Comparison of ENCODE assay signal across 10 cellular contexts in the genomic region with DNA sequence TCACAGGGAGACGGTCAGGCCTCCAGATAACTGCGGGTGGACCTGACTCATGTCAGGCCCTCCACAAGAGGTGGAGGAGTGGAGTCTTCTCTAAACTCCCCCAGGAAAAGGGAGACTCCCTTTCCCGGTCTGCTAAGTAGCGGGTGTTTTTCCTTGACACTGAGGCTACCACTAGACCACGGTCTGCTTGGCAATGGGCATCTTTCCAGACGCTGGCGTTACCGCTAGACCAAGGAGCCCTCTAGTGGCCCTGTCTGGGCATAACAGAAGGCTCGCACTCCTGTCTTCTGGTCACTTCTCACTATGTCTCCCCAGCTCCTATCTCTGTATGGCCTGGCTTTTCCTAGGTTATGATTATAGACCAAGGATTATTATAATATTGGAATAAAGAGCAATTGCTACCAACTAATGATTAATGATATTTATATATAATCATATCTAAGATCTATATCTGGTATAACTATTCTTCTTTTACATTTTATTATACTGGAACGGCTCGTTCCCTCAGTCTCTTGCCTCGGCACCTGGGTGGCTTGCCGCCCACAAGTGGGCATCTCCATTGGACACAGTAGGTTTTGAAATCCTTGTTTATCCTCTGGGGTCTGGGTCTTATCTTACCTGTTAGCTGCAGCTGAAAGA. TPM values are rescaled to one million over a fixed set of nuclear protein-coding genes. Genes with fewer than 3 reads are reported as not detected.
DNase-seq lines count a peak whose midpoint lies in the region; ATAC-seq, FAIRE-seq and TF ChIP-seq lines count a peak whose summit lies in the region.
"Not testable (repeated sequence)": the region's sequence is repeated elsewhere in the genome, so short reads cannot be mapped to it uniquely, and the experiment has no call there.
"Had no signal": no experiment of that assay in that cellular context is flagged by ENCODE, and none has a peak within 500 bp of the region (broad histone marks: within the 10 kb centered on the region; RNA-seq: fewer than 3 reads in every experiment).

No MANE protein-coding gene starts in this region.

- DNase-seq in DMS 273 (lab: John Stamatoyannopoulos, UW; ENCODE audit: unreplicated experiment) (peak; percentile 65), HT1080 (ENCODE audit: low read depth) (peak; percentile 57), NCI-H526 (lab: John Stamatoyannopoulos, UW) (peak; percentile 42 to 59), WTC11 (ENCODE audit: low spot score) (peak; percentile 71), cardiac muscle cell (ENCODE audit: low read depth in 1 of 2, low spot score in 1 of 2) (peak in 1 of 2 donors; percentile 76), occipital lobe (lab: John Stamatoyannopoulos, UW) (peak; percentile 1), stromal cell of bone marrow (ENCODE audit: low read depth) (peak; percentile 28)
- DNase-seq in GM12878 (ENCODE audit: low read depth, low spot score) = not testable (repeated sequence)

- in situ Hi-C loops in GM12878 (cut with MboI) = not testable (repeated sequence)

- not testable (repeated sequence) for H4K20me1 ChIP-seq in GM12878 (ENCODE audit: control insufficient read depth, insufficient read depth)

- H3K27me3 Mint-ChIP-seq in WTC11 (ENCODE audit: low read depth) = not testable (repeated sequence)

- CTCF ChIA-PET in WTC11 (lab: Charles Lee) = not testable (repeated sequence)
- CTCF ChIA-PET in GM12878 (lab: Yijun Ruan, JAX) = interaction anchor here (0.7 kb wide), 1 partner anchor 386 kb away, joined by 3 read pairs; no protein-coding TSS in a partner anchor

- H3K4me2 ChIP-seq in GM12878 (ENCODE audit: control insufficient read depth, insufficient read depth) = not testable (repeated sequence)

- not testable (repeated sequence) for BruUV-seq in GM12878 (replicated peaks; lab: Mats Ljungman, UMichigan)

- RAD21 ChIA-PET in GM12878 (lab: Charles Lee; ENCODE audit: unreplicated experiment) = not testable (repeated sequence)

- SMC1A ChIA-PET in GM12878 (lab: Charles Lee; ENCODE audit: uncharacterized antibody, unreplicated experiment) = not testable (repeated sequence)

- H3K9me3 Mint-ChIP-seq in WTC11 = peaks cover 22% of the 10 kb centered on the region

- not testable (repeated sequence) for FAIRE-seq in GM12878 (lab: Jason Lieb, UNC)

- H3K9ac ChIP-seq in GM12878 (ENCODE audit: control insufficient read depth, insufficient read depth, low read length) = not testable (repeated sequence)

- ATAC-seq in WTC11, GM12878: not testable (repeated sequence)

- POLR2A ChIA-PET in WTC11 (lab: Charles Lee); GM12878 (lab: Charles Lee): not testable (repeated sequence)

- not testable (repeated sequence) for H3K27ac ChIP-seq in GM12878 (ENCODE audit: control insufficient read depth, insufficient read depth); cardiac muscle cell

- intact Hi-C loops in GM12878 (cut with micrococcal nuclease; ENCODE audit: unreplicated experiment) = loop anchor here (10.0 kb wide), 1 partner anchor 153 kb away; the partner anchor contains the start of gene PSG7

- H3K36me3 Mint-ChIP-seq in WTC11 = not testable (repeated sequence)

- H3K4me3 Mint-ChIP-seq in WTC11 = not testable (repeated sequence)

- not testable (repeated sequence) for H3K4me1 Mint-ChIP-seq in WTC11

- TF ChIP-seq RAD21 in GM12878 (IDR thresholded peaks at IDR 0.05; ENCODE audit: insufficient read depth, low read depth, low read length) = not testable (repeated sequence)

- H3K79me2 ChIP-seq in GM12878 (ENCODE audit: control insufficient read depth, insufficient read depth, low read length) = not testable (repeated sequence)

- not testable (repeated sequence) for H2AFZ ChIP-seq in GM12878 (ENCODE audit: control insufficient read depth, low read depth, low read length)

- H3K36me3 ChIP-seq in GM12878 (ENCODE audit: control insufficient read depth in 2 of 2, insufficient read depth in 2 of 2, low read length in 1 of 2); cardiac muscle cell: not testable (repeated sequence)

- TF ChIP-seq CTCF in WTC11 (IDR thresholded peaks at IDR 0.05) = peak; percentile 65
- TF ChIP-seq CTCF in GM12878 (IDR thresholded peaks at IDR 0.05 in 2 of 3, conservative IDR thresholded peaks at IDR 0.05 in 1 of 3; ENCODE audit: control insufficient read depth in 2 of 3, extremely low read depth in 1 of 3, insufficient read depth in 1 of 3, low read depth in 3 of 3, low read length in 3 of 3) = peak in 2 of 3 experiments; percentile 15 to 39; a peak in 3 of 6 replicates
- TF ChIP-seq CTCF in cardiac muscle cell (IDR thresholded peaks at IDR 0.05; ENCODE audit: low read depth, low read length) = peak; percentile 57

- TF ChIP-seq POLR2A in GM12878 (IDR thresholded peaks at IDR 0.05; ENCODE audit: low read depth, low read length) = not testable (repeated sequence)

- H3K4me3 ChIP-seq in GM12878, cardiac muscle cell: not testable (repeated sequence)

- WGBS in GM12878 (ENCODE audit: insufficient coverage, insufficient replicate concordance, low lambda C conversion rate, missing lambda C conversion rate) = 35% methylated on average over 13 of the region's 13 CpGs

- not testable (repeated sequence) for H3K27me3 ChIP-seq in GM12878 (replicated peaks in 1 of 2; ENCODE audit: control insufficient read depth in 2 of 2, insufficient read depth in 2 of 2, low read length in 1 of 2); cardiac muscle cell

- H3K4me1 ChIP-seq in GM12878 (ENCODE audit: control insufficient read depth, insufficient read depth, low read length); cardiac muscle cell (ENCODE audit: low read depth): not testable (repeated sequence)

- not testable (repeated sequence) for TF ChIP-seq EP300 in GM12878 (IDR thresholded peaks at IDR 0.05; ENCODE audit: borderline replicate concordance in 1 of 2, control insufficient read depth in 1 of 2, low read depth in 2 of 2, low read length in 2 of 2)

- not testable (repeated sequence) for H3K27ac Mint-ChIP-seq in WTC11

- H3K9me3 ChIP-seq in GM12878 (replicated peaks; ENCODE audit: control insufficient read depth, insufficient read depth, low read length); cardiac muscle cell (ENCODE audit: low read depth): not testable (repeated sequence)

RNA-seq across cellular contexts. Expression of gene PSG2, which starts 5.3 kb away (rescaled TPM):
- total RNA-seq in HT1080 (2014; rRNA removed; shearing (Covaris generic)) = not detected in 2 replicates
- not detected in 2 replicates for polyA plus RNA-seq in HT1080 (2015; cell fraction: cytosol; rRNA removed)
- 0.08 TPM in 1 of 2 replicates, not detected in the other for polyA plus RNA-seq in HT1080 (2015; cell fraction: nucleus; rRNA removed)
- total RNA-seq in WTC11 (2021) (not detected in 3 replicates), GM12878 (2014; rRNA removed) (not detected in 2 replicates), GM12878 (2014; rRNA removed; fragmentation: Illumina TruSeq; extraction: Trizol) (not detected in 2 replicates), GM12878 (2021) (not detected in 2 replicates), cardiac muscle cell (not detected in 2 replicates), occipital lobe (not detected)
- not detected in 2 replicates for total RNA-seq in GM12878 (2013; cell fraction: nucleolus; rRNA removed)
- not detected for polyA plus RNA-seq in GM12878 (2011; ENCODE audit: low read depth)
- polyA plus RNA-seq in GM12878 (2011; rRNA removed) (not detected in 2 replicates), GM12878 (2014; fragmentation: Illumina TruSeq; extraction: Trizol) (not detected in 2 replicates), GM12878 (2014; fragmentation: Nextera tagmentation; extraction: Ambion mirVana) (not detected), GM12878 (2014; rRNA removed) (not detected in 2 replicates), GM12878 (2016; fragmentation: Nextera tagmentation; extraction: Ambion mirVana) (not detected), cardiac muscle cell (not detected in 2 replicates)
- not detected in 2 replicates for polyA plus RNA-seq in GM12878 (2011; cell fraction: cytosol; rRNA removed)
- polyA plus RNA-seq in GM12878 (2011; cell fraction: nucleus; rRNA removed) = not detected in 2 replicates
- not detected in 2 replicates for polyA plus RNA-seq in GM12878 (2012)
- not detected in 2 replicates for polyA minus RNA-seq in GM12878 (2011; rRNA and poly(A)+ RNA removed)
- polyA minus RNA-seq in GM12878 (2011; cell fraction: cytosol; rRNA and poly(A)+ RNA removed) = not detected in 2 replicates
- polyA minus RNA-seq in GM12878 (2011; cell fraction: nucleus; rRNA and poly(A)+ RNA removed) = not detected in 2 replicates
- total RNA-seq: sciatic nerve, temporal lobe had no signal
